14 cellular contexts compared by ENCODE assay signal in the genomic region with DNA sequence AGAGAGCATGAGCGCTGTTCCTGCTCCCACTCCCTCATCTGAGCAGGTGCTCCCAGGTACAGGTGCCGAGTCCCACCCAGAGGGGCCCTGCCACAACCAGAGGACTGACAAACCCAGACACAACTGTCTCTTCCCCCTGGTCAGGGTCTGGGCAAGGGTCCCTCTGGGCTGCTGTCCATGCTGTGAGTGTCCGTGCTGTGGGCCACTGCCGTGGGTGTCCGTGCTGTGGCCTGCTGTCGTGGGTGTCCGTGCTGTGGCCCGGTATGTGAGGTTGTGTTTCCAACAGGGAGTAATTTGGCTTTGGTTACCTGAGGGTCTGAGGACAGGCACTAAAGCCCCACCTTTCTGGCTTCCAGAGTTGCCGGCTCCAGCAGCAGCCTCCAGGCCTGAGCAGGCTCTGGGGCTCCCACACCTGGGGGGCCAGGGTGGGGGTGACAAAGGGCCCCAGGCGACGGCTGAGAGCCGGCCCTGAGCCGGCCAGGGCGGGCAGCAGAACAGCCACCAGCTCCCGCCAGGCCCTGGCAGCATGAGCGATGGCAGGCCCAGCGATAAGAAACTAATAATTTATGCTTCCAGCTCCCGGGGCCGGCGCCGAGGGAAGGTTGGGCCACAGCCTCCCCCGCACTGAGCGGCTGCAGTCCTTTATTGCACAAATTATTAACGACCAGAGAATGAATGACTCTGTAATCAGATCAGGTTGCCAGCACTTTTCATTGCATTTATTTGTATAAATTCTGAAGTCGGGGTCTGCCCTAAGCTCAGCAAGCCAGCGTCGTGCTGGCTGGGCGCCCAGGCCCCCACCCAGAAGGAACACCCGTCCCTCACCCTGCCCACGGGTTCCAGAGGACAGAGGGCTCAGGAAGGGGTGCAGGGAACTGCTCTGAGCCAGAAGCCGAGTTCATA. TPM values are rescaled to one million over a fixed set of nuclear protein-coding genes. Genes with fewer than 3 reads are reported as not detected.
A peak's percentile ranks its signal among the peaks of the same experiment; 100 is the strongest.
DNase-seq lines count a peak whose midpoint lies in the region; ATAC-seq and TF ChIP-seq lines count a peak whose summit lies in the region.
"Had no signal": no experiment of that assay in that cellular context is flagged by ENCODE, and none has a peak within 500 bp of the region (broad histone marks: within the 10 kb centered on the region; RNA-seq: fewer than 3 reads in every experiment).

No MANE protein-coding gene starts in this region.

- peak overlapping the region; percentile 88 to 97 (median 89) for H3K27ac Mint-ChIP-seq in nephron
- H3K27ac Mint-ChIP-seq: activated CD4-positive, alpha-beta T cell treated with anti-CD3 and anti-CD28 coated beads, Interleukin-2, amount 10 ng/mL, durations not matched to agents 24 days and 14 days; activated T-helper 2 cell treated with anti-CD3 and anti-CD28 coated beads, Interferon-gamma antibody, Interleukin-2, Interleukin-4, amounts not matched to agents 10 μg/mL and 5 μg/mL and 100 μg/mL, durations not matched to agents 14 hours and 24 hours and 36 hours had no signal

- H3K9me3 ChIP-seq in BE2C, result no peaks in the 10 kb centered on the region
- H3K9me3 ChIP-seq in HAP-1, result no peaks in the 10 kb centered on the region

- TF ChIP-seq CTCF in BE2C (IDR thresholded peaks at IDR 0.05; ENCODE audit: low read depth, low read length) (no peak), nephron (IDR thresholded peaks at IDR 0.05; ENCODE audit: unreplicated experiment in 3 of 3) (no peak)

- H3K36me3 ChIP-seq in BE2C, result peaks cover 2% of the 10 kb centered on the region
- no peaks in the 10 kb centered on the region for H3K36me3 ChIP-seq in HAP-1 (replicated peaks)

- DNase-seq in BE2C (peak; percentile 89), HAP-1 (ENCODE audit: low spot score in 2 of 2) (peak; percentile 60 to 73), astrocyte of the hippocampus (ENCODE audit: low read depth, low spot score) (peak; percentile 48), GOT3 (lab: John Stamatoyannopoulos, UW) (no peak)
- DNase-seq in stimulated activated CD4-positive, alpha-beta T cell treated with anti-CD3 and anti-CD28 coated beads, Interleukin-12 subunit alpha, Interleukin-12 subunit beta, amount 100 ng/mL, for 4 hours, result no peak
- DNase-seq: activated CD4-positive, alpha-beta T cell treated with anti-CD3 and anti-CD28 coated beads, Interleukin-2, amount 10 ng/mL, durations not matched to agents 24 days and 14 days; mesendoderm; NCI-H1092 had no signal

- no peaks in the 10 kb centered on the region for H3K9me3 Mint-ChIP-seq in nephron
- H3K9me3 Mint-ChIP-seq: activated CD4-positive, alpha-beta T cell treated with anti-CD3 and anti-CD28 coated beads, Interleukin-2, amount 10 ng/mL, durations not matched to agents 24 days and 14 days; activated T-helper 2 cell treated with anti-CD3 and anti-CD28 coated beads, Interferon-gamma antibody, Interleukin-2, Interleukin-4, amounts not matched to agents 10 μg/mL and 5 μg/mL and 100 μg/mL, durations not matched to agents 14 hours and 24 hours and 36 hours; central memory CD8-positive, alpha-beta T cell had no signal

- ATAC-seq in GM18870 (IDR thresholded peaks at IDR 0.05; ENCODE audit: unreplicated experiment), result no peak
- ATAC-seq in HG03097 (IDR thresholded peaks at IDR 0.05; ENCODE audit: low FRiP score, unreplicated experiment), result no peak

- peaks cover 3% of the 10 kb centered on the region for H3K36me3 Mint-ChIP-seq in nephron (ENCODE audit: low read depth)
- H3K36me3 Mint-ChIP-seq: CD8-positive, alpha-beta memory T cell had no signal

- H3K4me3 Mint-ChIP-seq in nephron, result peak overlapping the region; percentile 35 to 64 (median 54)
- H3K4me3 Mint-ChIP-seq: activated CD4-positive, alpha-beta T cell treated with anti-CD3 and anti-CD28 coated beads, Interleukin-2, amount 10 ng/mL, durations not matched to agents 24 days and 14 days; CD8-positive, alpha-beta memory T cell; central memory CD8-positive, alpha-beta T cell had no signal

- in situ Hi-C loops in HAP-1 (cut with MboI; ENCODE audit: low sequenced_read_pairs), result no loop called here

- peak overlapping the region; percentile 14; the same call in 1 of the 2 replicates for H3K4me3 ChIP-seq in BE2C (ENCODE audit: low read depth, low read length)
- H3K4me3 ChIP-seq in HAP-1, result no peak overlapping the region

- H3K4me1 ChIP-seq in BE2C, result peaks cover 67% of the 10 kb centered on the region
- peaks cover 24% of the 10 kb centered on the region for H3K4me1 ChIP-seq in HAP-1

- H3K27me3 ChIP-seq in BE2C (no peaks in the 10 kb centered on the region), HAP-1 (ENCODE audit: low read depth) (no peaks in the 10 kb centered on the region)

- H3K4me1 Mint-ChIP-seq in nephron, result peaks cover 68% of the 10 kb centered on the region

- H3K27me3 Mint-ChIP-seq in nephron (ENCODE audit: low read depth), result peaks cover 52% of the 10 kb centered on the region

RNA-seq across cellular contexts. Expression of a gene that starts 7.3 kb away (rescaled TPM):
- 1.9 TPM for polyA plus RNA-seq in BE2C (2012; ENCODE audit: insufficient read depth, insufficient read length, low read depth)

RNA-seq across cellular contexts. Expression of a gene that starts 42.6 kb away (rescaled TPM):
- 253 TPM for polyA plus RNA-seq in BE2C (2012; ENCODE audit: insufficient read depth, insufficient read length, low read depth)

RNA-seq across cellular contexts. Expression of a gene that starts 44.0 kb away (rescaled TPM):
- 127 TPM for polyA plus RNA-seq in BE2C (2012; ENCODE audit: insufficient read depth, insufficient read length, low read depth)

RNA-seq across cellular contexts. Expression of a gene that starts 49.9 kb away (rescaled TPM):
- polyA plus RNA-seq in BE2C (2012; ENCODE audit: insufficient read depth, insufficient read length, low read depth), result not detected

Comparison
In these comparisons a context has a peak if more than half of its experiments do, and no peak if none do; other contexts are left out.
1. DNase-seq: peak in BE2C (single experiment), HAP-1 (2 of 2) and astrocyte of the hippocampus (single experiment); none in GOT3 (single experiment) and stimulated activated CD4-positive, alpha-beta T cell treated with anti-CD3 and anti-CD28 coated beads, Interleukin-12 subunit alpha, Interleukin-12 subunit beta, amount 100 ng/mL, for 4 hours (single experiment).